9 cellular contexts compared by ENCODE assay signal in the genomic region with DNA sequence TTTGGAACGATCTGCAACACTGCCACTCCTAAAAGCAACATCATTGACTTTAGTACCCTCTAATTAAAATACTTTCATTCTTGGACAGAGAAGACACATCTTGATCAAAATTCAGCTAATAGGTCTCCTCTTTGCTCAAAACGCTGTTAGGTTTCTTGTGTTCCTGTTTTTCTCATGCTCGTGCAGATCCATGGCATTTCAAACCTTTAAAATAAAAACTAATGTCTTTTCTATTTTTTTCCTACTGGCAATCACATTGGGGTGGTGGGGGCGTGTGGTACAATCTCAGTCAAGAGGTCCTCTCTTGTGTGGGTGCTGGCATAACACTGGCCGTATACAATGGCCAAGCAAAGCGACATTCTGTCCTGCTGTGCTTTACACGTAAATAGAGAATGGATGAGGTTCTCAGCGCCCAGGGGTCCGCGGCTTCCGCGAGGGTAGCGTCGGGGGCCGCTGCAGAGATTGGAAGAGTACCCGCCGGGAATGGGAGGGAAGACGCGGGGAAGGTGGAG. TPM values are rescaled to one million over a fixed set of nuclear protein-coding genes. Genes with fewer than 3 reads are reported as not detected.
DNase-seq lines count a peak whose midpoint lies in the region; ATAC-seq and TF ChIP-seq lines count a peak whose summit lies in the region.
"Had no signal": no experiment of that assay in that cellular context is flagged by ENCODE, and none has a peak within 500 bp of the region (broad histone marks: within the 10 kb centered on the region; RNA-seq: fewer than 3 reads in every experiment).

No MANE protein-coding gene starts in this region.

- no peaks in the 10 kb centered on the region for H3K9me3 Mint-ChIP-seq in effector memory CD8-positive, alpha-beta T cell
- no peaks in the 10 kb centered on the region for H3K9me3 Mint-ChIP-seq in natural killer cell treated with Interleukin-12 subunit alpha and Interleukin-12 subunit beta and Interleukin-15 and Interleukin-18, amount 100 ng/mL, for 72 hours

- no peaks in the 10 kb centered on the region for H3K9me3 ChIP-seq in HUES48 (ENCODE audit: control insufficient read depth, insufficient read depth, low read length)

- no peak overlapping the region for H3K27ac ChIP-seq in HUES48 (ENCODE audit: low read depth, low read length)

- no peak for ATAC-seq in effector memory CD8-positive, alpha-beta T cell (replicated peaks)
- no peak for ATAC-seq in natural killer cell treated with Interleukin-12 subunit alpha and Interleukin-12 subunit beta and Interleukin-15 and Interleukin-18, amount 100 ng/mL, for 72 hours
- ATAC-seq in HG02938 (IDR thresholded peaks at IDR 0.05; ENCODE audit: unreplicated experiment): no peak
- no peak for ATAC-seq in HG03025 (IDR thresholded peaks at IDR 0.05; ENCODE audit: low FRiP score, unreplicated experiment)

- peak overlapping the region; percentile 55 for H3K4me3 ChIP-seq in AG10803 (ENCODE audit: low read length)
- H3K4me3 ChIP-seq in HUES48 (ENCODE audit: low read depth, low read length): peak overlapping the region; percentile 63

- H3K4me1 Mint-ChIP-seq in effector memory CD8-positive, alpha-beta T cell (ENCODE audit: low read depth in 2 of 2): peaks cover 23 to 30% of the 10 kb centered on the region in 2 donors
- H3K4me1 Mint-ChIP-seq in natural killer cell treated with Interleukin-12 subunit alpha and Interleukin-12 subunit beta and Interleukin-15 and Interleukin-18, amount 100 ng/mL, for 72 hours (ENCODE audit: low read depth in 2 of 2): peaks cover 33 to 42% of the 10 kb centered on the region in 2 donors

- H3K4me3 Mint-ChIP-seq in effector memory CD8-positive, alpha-beta T cell: peak overlapping the region; percentile 74 to 77
- H3K4me3 Mint-ChIP-seq in natural killer cell treated with Interleukin-12 subunit alpha and Interleukin-12 subunit beta and Interleukin-15 and Interleukin-18, amount 100 ng/mL, for 72 hours: peak overlapping the region; percentile 93

- H3K4me1 ChIP-seq in HUES48 (ENCODE audit: control insufficient read depth, insufficient read depth, low read length): peaks cover 5% of the 10 kb centered on the region; the same call in 1 of the 2 replicates

- no peaks in the 10 kb centered on the region for H3K36me3 ChIP-seq in HUES48 (ENCODE audit: control insufficient read depth, insufficient read depth, low read length)

- H3K36me3 Mint-ChIP-seq in effector memory CD8-positive, alpha-beta T cell (ENCODE audit: insufficient read depth): peaks cover 3% of the 10 kb centered on the region
- no peaks in the 10 kb centered on the region for H3K36me3 Mint-ChIP-seq in natural killer cell treated with Interleukin-12 subunit alpha and Interleukin-12 subunit beta and Interleukin-15 and Interleukin-18, amount 100 ng/mL, for 72 hours

- no peaks in the 10 kb centered on the region for H3K27me3 Mint-ChIP-seq in effector memory CD8-positive, alpha-beta T cell
- H3K27me3 Mint-ChIP-seq in natural killer cell treated with Interleukin-12 subunit alpha and Interleukin-12 subunit beta and Interleukin-15 and Interleukin-18, amount 100 ng/mL, for 72 hours: no peaks in the 10 kb centered on the region

- H3K27ac Mint-ChIP-seq in effector memory CD8-positive, alpha-beta T cell: peak overlapping the region; percentile 13 to 44
- peak overlapping the region; percentile 53 to 63 for H3K27ac Mint-ChIP-seq in natural killer cell treated with Interleukin-12 subunit alpha and Interleukin-12 subunit beta and Interleukin-15 and Interleukin-18, amount 100 ng/mL, for 72 hours

- no peak overlapping the region for H3K9ac ChIP-seq in HUES48 (ENCODE audit: low read depth, low read length)

- peaks cover 64% of the 10 kb centered on the region for H3K27me3 ChIP-seq in HUES48 (ENCODE audit: control insufficient read depth, insufficient read depth, low read length)

- DNase-seq in AG10803 (ENCODE audit: low read depth) (no peak), NCI-H2081 treated with DMSO at 0.1 percent for 48 hours (lab: John Stamatoyannopoulos, UW) (no peak), NCI-H82 treated with DMSO at 0.1 percent for 48 hours (lab: John Stamatoyannopoulos, UW; ENCODE audit: unreplicated experiment) (no peak)
- DNase-seq in effector memory CD8-positive, alpha-beta T cell: no peak
- DNase-seq in natural killer cell treated with Interleukin-12 subunit alpha and Interleukin-12 subunit beta and Interleukin-15 and Interleukin-18, amount 100 ng/mL, for 72 hours (ENCODE audit: low spot score): no peak
- DNase-seq: NCI-H1105 treated with DMSO at 0.1 percent for 48 hours had no signal

- no peak for TF ChIP-seq CTCF in AG10803 (conservative IDR thresholded peaks at IDR 0.05; ENCODE audit: low read length)

RNA-seq across cellular contexts. Expression of a gene that starts 0.3 kb away (rescaled TPM):
- total RNA-seq in natural killer cell treated with Interleukin-12 subunit alpha and Interleukin-12 subunit beta and Interleukin-15 and Interleukin-18, amount 100 ng/mL, for 72 hours: under 1 TPM in 1 of 2 donors, not detected in 1; 0.21 TPM

RNA-seq across cellular contexts. Expression of a gene that starts 27.0 kb away (rescaled TPM):
- total RNA-seq in natural killer cell treated with Interleukin-12 subunit alpha and Interleukin-12 subunit beta and Interleukin-15 and Interleukin-18, amount 100 ng/mL, for 72 hours: 1 to 10 TPM in 1 of 2 donors, under 1 TPM in 1; 0.98 to 5.5 TPM
